Comparison of ENCODE assay signal across 19 cellular contexts in genomic region chr18:67385455-67385854, GRCh38.
DNase-seq lines count a peak whose midpoint lies in the region; ATAC-seq and TF ChIP-seq lines count a peak whose summit lies in the region.
"Had no signal": no experiment of that assay in that cellular context is flagged by ENCODE, and none has a peak within 500 bp of the region (broad histone marks: within the 10 kb centered on the region; RNA-seq: fewer than 3 reads in every experiment).

No MANE protein-coding gene starts in this region.

- H3K4me3 Mint-ChIP-seq in endodermal cell: no peak overlapping the region
- no peak overlapping the region for H3K4me3 Mint-ChIP-seq in activated CD4-positive, alpha-beta T cell treated with anti-CD3 and anti-CD28 coated beads for 36 hours
- H3K4me3 Mint-ChIP-seq: activated naive CD4-positive, alpha-beta T cell treated with anti-CD3 and anti-CD28 coated beads, Interleukin-2, amount 50 U/mL, for 24 hours; naive B cell had no signal

- intact Hi-C loops in activated CD4-positive, alpha-beta T cell treated with anti-CD3 and anti-CD28 coated beads for 36 hours (cut with DNase I, micrococcal nuclease): no loop called here

- CTCF ChIA-PET in BJ (lab: Yijun Ruan, JAX): interaction anchor here (0.6 kb wide), 1 partner anchor 32 kb away, joined by 3 read pairs; no protein-coding TSS in a partner anchor
- CTCF ChIA-PET in activated CD4-positive, alpha-beta T cell treated with anti-CD3 and anti-CD28 coated beads for 36 hours (lab: Charles Lee): no interaction called here

- in situ Hi-C loops in brain microvascular endothelial cell (cut with HindIII; ENCODE audit: low pct_ligation_motif_present, low sequenced_read_pairs): no loop called here

- H3K27me3 ChIP-seq in BJ (ENCODE audit: control insufficient read depth, insufficient read depth, low read length): no peaks in the 10 kb centered on the region
- H3K27me3 ChIP-seq in brain microvascular endothelial cell (replicated peaks): no peaks in the 10 kb centered on the region
- no peaks in the 10 kb centered on the region for H3K27me3 ChIP-seq in endodermal cell (ENCODE audit: control insufficient read depth, insufficient read depth, low read length, poor library complexity, severe bottlenecking)
- H3K27me3 ChIP-seq: gastroesophageal sphincter had no signal

- no peak for ATAC-seq in activated CD4-positive, alpha-beta T cell treated with anti-CD3 and anti-CD28 coated beads for 36 hours
- ATAC-seq: gastroesophageal sphincter had no signal

- H3K9me3 Mint-ChIP-seq in endodermal cell: no peaks in the 10 kb centered on the region
- no peaks in the 10 kb centered on the region for H3K9me3 Mint-ChIP-seq in activated CD4-positive, alpha-beta T cell treated with anti-CD3 and anti-CD28 coated beads for 36 hours (ENCODE audit: low read depth)
- H3K9me3 Mint-ChIP-seq: activated naive CD4-positive, alpha-beta T cell treated with anti-CD3 and anti-CD28 coated beads, Interleukin-2, amount 50 U/mL, for 24 hours had no signal

- POLR2A ChIA-PET in BJ (lab: Charles Lee): no interaction called here
- POLR2A ChIA-PET in activated CD4-positive, alpha-beta T cell treated with anti-CD3 and anti-CD28 coated beads for 36 hours (lab: Charles Lee): no interaction called here

- no peaks in the 10 kb centered on the region for H3K9me3 ChIP-seq in endodermal cell (ENCODE audit: control insufficient read depth, low read length)
- H3K9me3 ChIP-seq: gastroesophageal sphincter had no signal

- H3K27me3 Mint-ChIP-seq in endodermal cell (ENCODE audit: insufficient read depth): peaks cover 2% of the 10 kb centered on the region
- H3K27me3 Mint-ChIP-seq in activated CD4-positive, alpha-beta T cell treated with anti-CD3 and anti-CD28 coated beads for 36 hours: no peaks in the 10 kb centered on the region

- no peak overlapping the region for H3K27ac Mint-ChIP-seq in endodermal cell
- no peak overlapping the region for H3K27ac Mint-ChIP-seq in activated CD4-positive, alpha-beta T cell treated with anti-CD3 and anti-CD28 coated beads for 36 hours
- H3K27ac Mint-ChIP-seq: activated naive CD4-positive, alpha-beta T cell treated with anti-CD3 and anti-CD28 coated beads, Interleukin-2, amount 50 U/mL, for 24 hours; naive B cell had no signal

- H3K4me1 ChIP-seq in endodermal cell (ENCODE audit: control insufficient read depth, insufficient read depth, low read length): no peaks in the 10 kb centered on the region
- H3K4me1 ChIP-seq: gastroesophageal sphincter, parathyroid adenoma had no signal

- 70 to 73% methylated on average over 3 to 6 of the region's 6 CpGs for WGBS in endodermal cell (ENCODE audit: insufficient coverage in 1 of 2, insufficient read length in 1 of 2), 2 experiments

- peak overlapping the region; percentile 81 for H3K27ac ChIP-seq in brain microvascular endothelial cell
- no peak overlapping the region for H3K27ac ChIP-seq in endodermal cell (ENCODE audit: low read depth, low read length)
- H3K27ac ChIP-seq: gastroesophageal sphincter, parathyroid adenoma, SK-N-MC had no signal

- H3K36me3 Mint-ChIP-seq in endodermal cell (ENCODE audit: low read depth): no peaks in the 10 kb centered on the region
- no peaks in the 10 kb centered on the region for H3K36me3 Mint-ChIP-seq in activated CD4-positive, alpha-beta T cell treated with anti-CD3 and anti-CD28 coated beads for 36 hours (ENCODE audit: low read depth)
- H3K36me3 Mint-ChIP-seq: activated naive CD4-positive, alpha-beta T cell treated with anti-CD3 and anti-CD28 coated beads, Interleukin-2, amount 50 U/mL, for 24 hours; naive B cell had no signal

- no peak for TF ChIP-seq CTCF in BJ (IDR thresholded peaks at IDR 0.05; ENCODE audit: insufficient read depth, low read depth, low read length)
- TF ChIP-seq CTCF in brain microvascular endothelial cell (IDR thresholded peaks at IDR 0.05; ENCODE audit: low read depth, low read length, missing control alignments): no peak
- TF ChIP-seq CTCF in endodermal cell (conservative IDR thresholded peaks at IDR 0.05): no peak

- H3K36me3 ChIP-seq in BJ (ENCODE audit: control insufficient read depth, insufficient read depth, low read length) (no peaks in the 10 kb centered on the region), brain microvascular endothelial cell (replicated peaks) (no peaks in the 10 kb centered on the region), endodermal cell (ENCODE audit: control insufficient read depth, insufficient read depth, low read length) (no peaks in the 10 kb centered on the region)
- H3K36me3 ChIP-seq: gastroesophageal sphincter had no signal

- peaks cover 17% of the 10 kb centered on the region for H3K4me1 Mint-ChIP-seq in endodermal cell
- peaks cover 10% of the 10 kb centered on the region for H3K4me1 Mint-ChIP-seq in activated CD4-positive, alpha-beta T cell treated with anti-CD3 and anti-CD28 coated beads for 36 hours
- H3K4me1 Mint-ChIP-seq: activated naive CD4-positive, alpha-beta T cell treated with anti-CD3 and anti-CD28 coated beads, Interleukin-2, amount 50 U/mL, for 24 hours; naive B cell had no signal

- DNase-seq in BJ (ENCODE audit: low read depth) (peak; percentile 17), HCEC 1CT (peak; percentile 20), brain microvascular endothelial cell (peak; percentile 86), islet precursor cell (peak; percentile 55), endodermal cell (no peak), COR-L47 (lab: John Stamatoyannopoulos, UW) (no peak), NCI-H1694 (lab: John Stamatoyannopoulos, UW) (no peak)
- no peak for DNase-seq in activated CD4-positive, alpha-beta T cell treated with anti-CD3 and anti-CD28 coated beads for 36 hours
- DNase-seq: activated CD4-positive, alpha-beta T cell treated with anti-CD3 and anti-CD28 coated beads, Interleukin-2, amount 50 U/mL, for 48 hours; activated T-cell treated with anti-CD3 and anti-CD28 coated beads, Interleukin-2, amount 50 U/mL, for 1 hour; caudate nucleus; naive B cell; NCI-H2081 treated with DMSO at 0.1 percent for 48 hours; NCI-H774; small intestine had no signal

- no peak overlapping the region for H3K9ac ChIP-seq in endodermal cell (ENCODE audit: extremely low read depth, low read length, poor library complexity, severe bottlenecking)
- H3K9ac ChIP-seq: parathyroid adenoma had no signal

- H3K4me3 ChIP-seq in BJ (ENCODE audit: low read depth, low read length) (no peak overlapping the region), brain microvascular endothelial cell (ENCODE audit: low read depth, low read length) (no peak overlapping the region), endodermal cell (ENCODE audit: low read length) (no peak overlapping the region)
- H3K4me3 ChIP-seq: gastroesophageal sphincter, SK-N-MC had no signal

Comparison
In these comparisons a context has a peak if more than half of its experiments do, and no peak if none do; other contexts are left out.
1. DNase-seq: peak in BJ (single experiment), HCEC 1CT (single experiment), brain microvascular endothelial cell (single experiment) and islet precursor cell (single experiment); none in endodermal cell (single experiment), COR-L47 (single experiment), NCI-H1694 (single experiment) and activated CD4-positive, alpha-beta T cell treated with anti-CD3 and anti-CD28 coated beads for 36 hours (single experiment).